In genomic region chr1:183318433-183318832, GRCh38 we compare ENCODE assay signal across 9 cellular contexts.
DNase-seq lines count a peak whose midpoint lies in the region; ATAC-seq, FAIRE-seq and TF ChIP-seq lines count a peak whose summit lies in the region.
"Had no signal": no experiment of that assay in that cellular context is flagged by ENCODE, and none has a peak within 500 bp of the region (broad histone marks: within the 10 kb centered on the region; RNA-seq: fewer than 3 reads in every experiment).

No MANE protein-coding gene starts in this region.

- no peaks in the 10 kb centered on the region for H3K27me3 Mint-ChIP-seq in HFFc6 (ENCODE audit: insufficient read depth)

- peak; percentile 9 for TF ChIP-seq CTCF in D721Med (IDR thresholded peaks at IDR 0.05; ENCODE audit: insufficient read depth, missing control alignments)
- TF ChIP-seq CTCF in HFFc6 (IDR thresholded peaks at IDR 0.05), result peak; percentile 75
- TF ChIP-seq CTCF in fibroblast of villous mesenchyme (IDR thresholded peaks at IDR 0.05; ENCODE audit: insufficient read depth, low read depth, low read length), result peak; percentile 78
- no peak for TF ChIP-seq CTCF in parathyroid adenoma (IDR thresholded peaks at IDR 0.05)

- H3K4me3 Mint-ChIP-seq in HFFc6, result no peak overlapping the region; the same call in 1 of the 2 replicates

- no peaks in the 10 kb centered on the region for H3K36me3 ChIP-seq in parathyroid adenoma (ENCODE audit: control insufficient read depth, insufficient read depth, low read length)

- peak overlapping the region; percentile 44 for H3K27ac ChIP-seq in parathyroid adenoma
- H3K27ac ChIP-seq: HL-60 had no signal

- peaks cover 42% of the 10 kb centered on the region for H3K4me1 Mint-ChIP-seq in HFFc6 (ENCODE audit: low read depth)

- no peak overlapping the region for H3K4me2 ChIP-seq in parathyroid adenoma (ENCODE audit: low read length)

- H3K4me1 ChIP-seq in parathyroid adenoma, result no peaks in the 10 kb centered on the region

- H3K9ac ChIP-seq in parathyroid adenoma, result no peak overlapping the region

- DNase-seq in D721Med (ENCODE audit: insufficient read length, low spot score), result no peak
- DNase-seq in HFFc6, result peak; percentile 82
- peak; percentile 72 for DNase-seq in SK-MEL-5 (ENCODE audit: low read depth, low spot score)
- peak; percentile 92 for DNase-seq in fibroblast of villous mesenchyme (ENCODE audit: low read depth)
- no peak for DNase-seq in NCI-H345 (lab: John Stamatoyannopoulos, UW)
- DNase-seq in NOMO-1 treated with dmso at 0.1 percent for 144 hours (lab: John Stamatoyannopoulos, UW; ENCODE audit: unreplicated experiment), result no peak

- H3K9me3 Mint-ChIP-seq in HFFc6, result no peaks in the 10 kb centered on the region

- no peaks in the 10 kb centered on the region for H3K9me3 ChIP-seq in parathyroid adenoma (ENCODE audit: control insufficient read depth, low read length)

- ATAC-seq in GM18861 (IDR thresholded peaks at IDR 0.05; ENCODE audit: unreplicated experiment), result no peak

- in situ Hi-C loops in SK-MEL-5 (cut with HindIII; ENCODE audit: low pct_unique_long_range_greater_than_20kb, low sequenced_read_pairs), result no loop called here

- peaks cover 3% of the 10 kb centered on the region for H3K79me2 ChIP-seq in parathyroid adenoma

- H3K27me3 ChIP-seq in parathyroid adenoma (ENCODE audit: control insufficient read depth, insufficient read depth, low read length), result no peaks in the 10 kb centered on the region

- H3K27ac Mint-ChIP-seq in HFFc6, result peak overlapping the region; percentile 68

- no peak for FAIRE-seq in D721Med (lab: Jason Lieb, UNC)

- H3K36me3 Mint-ChIP-seq in HFFc6 (ENCODE audit: low read depth), result no peaks in the 10 kb centered on the region

- no peak overlapping the region for H2AFZ ChIP-seq in parathyroid adenoma

- H3K4me3 ChIP-seq in fibroblast of villous mesenchyme (ENCODE audit: low read depth, low read length) (no peak overlapping the region), parathyroid adenoma (ENCODE audit: low read depth, low read length) (no peak overlapping the region)

Comparison
In these comparisons a context has a peak if more than half of its experiments do, and no peak if none do; other contexts are left out.
1. DNase-seq: peak in HFFc6 (single experiment), SK-MEL-5 (single experiment) and fibroblast of villous mesenchyme (single experiment); none in D721Med (single experiment), NCI-H345 (single experiment) and NOMO-1 treated with dmso at 0.1 percent for 144 hours (single experiment).